In the genomic region with DNA sequence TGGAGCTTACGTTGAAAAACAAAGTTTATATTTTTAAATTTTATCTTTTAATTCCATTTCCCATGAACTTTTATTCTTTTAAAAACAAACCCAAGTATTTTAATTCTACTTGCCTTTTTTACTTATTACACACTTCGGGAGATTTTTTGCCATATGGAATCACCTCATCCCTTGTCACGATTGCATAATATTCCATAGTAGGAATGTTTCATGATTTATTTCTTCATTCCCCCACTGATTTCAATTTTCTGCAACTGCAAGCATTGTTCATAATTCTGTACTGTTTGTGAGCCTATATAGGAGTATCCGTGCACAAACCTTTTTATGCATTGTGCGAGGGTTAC, we compare ENCODE assay signal across 1 cellular context.
TF ChIP-seq lines count a peak whose summit lies in the region.

No MANE protein-coding gene starts in this region.

TF ChIP-seq in liver, 16 proteins besides CTCF, POLR2A, EP300 and RAD21 (continued from another document):
- TF ChIP-seq, protein P1, sequence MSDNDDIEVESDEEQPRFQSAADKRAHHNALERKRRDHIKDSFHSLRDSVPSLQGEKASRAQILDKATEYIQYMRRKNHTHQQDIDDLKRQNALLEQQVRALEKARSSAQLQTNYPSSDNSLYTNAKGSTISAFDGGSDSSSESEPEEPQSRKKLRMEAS (IDR thresholded peaks at IDR 0.05): no peak
- no peak for TF ChIP-seq FOXA2 (IDR thresholded peaks at IDR 0.05)
- no peak for TF ChIP-seq YY1 (IDR thresholded peaks at IDR 0.05)
- no peak for TF ChIP-seq EGR1 (IDR thresholded peaks at IDR 0.05; ENCODE audit: low read depth in 2 of 2)
- no peak for TF ChIP-seq SP1 (IDR thresholded peaks at IDR 0.05)
- no peak for TF ChIP-seq GABPA (IDR thresholded peaks at IDR 0.05 in 1 of 2, conservative IDR thresholded peaks at IDR 0.05 in 1 of 2)
- no peak for TF ChIP-seq RXRA (IDR thresholded peaks at IDR 0.05)
- no peak for TF ChIP-seq NR2F2 (IDR thresholded peaks at IDR 0.05)
- TF ChIP-seq HNF4G (IDR thresholded peaks at IDR 0.05): no peak
